Comparison of ENCODE assay signal across 8 cellular contexts in genomic region chr7:73842248-73842895, GRCh38. TPM values are rescaled to one million over a fixed set of nuclear protein-coding genes. Genes with fewer than 3 reads are reported as not detected.
DNase-seq lines count a peak whose midpoint lies in the region; ATAC-seq, FAIRE-seq and TF ChIP-seq lines count a peak whose summit lies in the region.

METTL27 (minus strand) TSS chr7:73842516; CDS start chr7:73842140, 376 bp downstream.

- DNase-seq in BJ (ENCODE audit: low read depth) (no peak), GM19240 (ENCODE audit: insufficient read length, low spot score) (peak; percentile 98), NCI-H524 (lab: John Stamatoyannopoulos, UW) (peak; percentile 78 to 89), coronary artery (ENCODE audit: low spot score) (peak; percentile 97), HepG2 (ENCODE audit: low spot score) (peak; percentile 86)
- DNase-seq in activated CD4-positive, alpha-beta T cell treated with anti-CD3 and anti-CD28 coated beads, Interleukin-2, amount 10 ng/mL, durations not matched to agents 24 days and 14 days, result peak; percentile 97
- peak; percentile 83 to 84 for DNase-seq in stimulated activated CD4-positive, alpha-beta T cell treated with anti-CD3 and anti-CD28 coated beads, Interleukin-2, amount 100 ng/mL, for 48 hours

- POLR2A ChIA-PET in BJ (lab: Charles Lee), result interaction anchor here (0.6 to 1.0 kb wide), 5 partner anchors 8 to 341 kb away, joined by 3 to 9 read pairs (median 4); no protein-coding TSS in a partner anchor
- POLR2A ChIA-PET in HepG2 (lab: Yijun Ruan, JAX), result interaction anchor here (0.6 to 3.7 kb wide), 9 partner anchors 8 to 437 kb away, joined by 3 to 55 read pairs (median 4); partner anchors contain the start of genes CLDN3 and CLDN4

- H3K27me3 ChIP-seq in BJ (ENCODE audit: control insufficient read depth, insufficient read depth, low read length) (no peaks in the 10 kb centered on the region), HepG2 (ENCODE audit: control insufficient read depth in 1 of 2, insufficient read depth in 2 of 2, low read length in 2 of 2) (peaks cover 0 to 3% of the 10 kb centered on the region in 2 experiments; a peak in 1 of 5 replicates)

- H4K20me1 ChIP-seq in HepG2 (ENCODE audit: insufficient read depth, low read length), result no peaks in the 10 kb centered on the region

- TF ChIP-seq EP300 in HepG2 (IDR thresholded peaks at IDR 0.05; ENCODE audit: low read depth in 2 of 2, low read length in 2 of 2), result no peak
- no peak for TF ChIP-seq EP300 in HepG2 (CRISPR knock-in tag; IDR thresholded peaks at IDR 0.05; ENCODE audit: borderline replicate concordance)

- peak; percentile 87 for ATAC-seq in HG03457 (IDR thresholded peaks at IDR 0.05; ENCODE audit: unreplicated experiment)
- ATAC-seq in HepG2, result peak; percentile 94

- H3K79me2 ChIP-seq in HepG2 (ENCODE audit: insufficient read depth, low read length), result no peaks in the 10 kb centered on the region

- peak within 1 kb of the TSS; percentile 66; the same call in 1 of the 2 replicates for H3K9ac ChIP-seq in HepG2 (ENCODE audit: insufficient read depth, low read depth, low read length)

- FAIRE-seq in HepG2 (lab: Jason Lieb, UNC), result peak; percentile 65

- peaks cover 15% of the 10 kb centered on the region for H3K27me3 Mint-ChIP-seq in activated CD4-positive, alpha-beta T cell treated with anti-CD3 and anti-CD28 coated beads, Interleukin-2, amount 10 ng/mL, durations not matched to agents 24 days and 14 days

- no peaks in the 10 kb centered on the region for H3K36me3 Mint-ChIP-seq in activated CD4-positive, alpha-beta T cell treated with anti-CD3 and anti-CD28 coated beads, Interleukin-2, amount 10 ng/mL, durations not matched to agents 24 days and 14 days (ENCODE audit: low read depth)

- no peaks in the 10 kb centered on the region for H3K36me3 ChIP-seq in BJ (ENCODE audit: control insufficient read depth, insufficient read depth, low read length)
- no peaks in the 10 kb centered on the region for H3K36me3 ChIP-seq in HepG2 (replicated peaks in 1 of 2; ENCODE audit: control insufficient read depth in 1 of 2, insufficient read depth in 2 of 2, low read length in 2 of 2)

- H3K4me1 ChIP-seq in HepG2 (ENCODE audit: insufficient read depth, low read length), result peaks cover 48% of the 10 kb centered on the region

- no peaks in the 10 kb centered on the region for H3K9me3 Mint-ChIP-seq in activated CD4-positive, alpha-beta T cell treated with anti-CD3 and anti-CD28 coated beads, Interleukin-2, amount 10 ng/mL, durations not matched to agents 24 days and 14 days

- TF ChIP-seq RAD21 in HepG2 (CRISPR knock-in tag; IDR thresholded peaks at IDR 0.05), result no peak

- CTCF ChIA-PET in BJ (lab: Yijun Ruan, JAX) (interaction anchor here (0.6 to 2.0 kb wide), 6 partner anchors 9 to 31 kb away, joined by 3 to 5 read pairs (median 4); no protein-coding TSS in a partner anchor), HepG2 (lab: Yijun Ruan, JAX; ENCODE audit: low intra/inter-chr PET ratio, low total read pairs) (no interaction called here)

- no peak for TF ChIP-seq CTCF in BJ (IDR thresholded peaks at IDR 0.05; ENCODE audit: insufficient read depth, low read depth, low read length)
- no peak for TF ChIP-seq CTCF in coronary artery (IDR thresholded peaks at IDR 0.05)
- no peak for TF ChIP-seq CTCF in HepG2 (CRISPR knock-in tag; IDR thresholded peaks at IDR 0.05)

- H3K4me2 ChIP-seq in HepG2 (ENCODE audit: low read depth, low read length), result peak within 1 kb of the TSS; percentile 91

- WGBS in HepG2 (ENCODE audit: low lambda C conversion rate), result 0% methylated on average over 3 of the region's 35 CpGs

- peak within 1 kb of the TSS; percentile 54 for H2AFZ ChIP-seq in HepG2 (ENCODE audit: low read length)

- peak within 1 kb of the TSS; percentile 86 for H3K4me3 Mint-ChIP-seq in activated CD4-positive, alpha-beta T cell treated with anti-CD3 and anti-CD28 coated beads, Interleukin-2, amount 10 ng/mL, durations not matched to agents 24 days and 14 days

- H3K27ac ChIP-seq in coronary artery, result peak within 1 kb of the TSS; percentile 61 to 78
- H3K27ac ChIP-seq in HepG2 (ENCODE audit: extremely low read length, insufficient read depth, low read length), result peak within 1 kb of the TSS; percentile 25

- H3K4me3 ChIP-seq in BJ (ENCODE audit: low read depth, low read length) (peak within 1 kb of the TSS; percentile 74), coronary artery (peak within 1 kb of the TSS; percentile 73), HepG2 (replicated peaks in 1 of 3; ENCODE audit: insufficient read depth in 1 of 3, low read depth in 2 of 3, low read length in 3 of 3) (peak within 1 kb of the TSS; percentile 75 to 83 (median 77))

- no peaks in the 10 kb centered on the region for H3K9me3 ChIP-seq in HepG2 (ENCODE audit: low read length)

- BruUV-seq in HepG2 (replicated peaks; lab: Mats Ljungman, UMichigan), result no TSS peak

- H3K27ac Mint-ChIP-seq in activated CD4-positive, alpha-beta T cell treated with anti-CD3 and anti-CD28 coated beads, Interleukin-2, amount 10 ng/mL, durations not matched to agents 24 days and 14 days, result peak within 1 kb of the TSS; percentile 77

- peak; percentile 53 to 88; a peak in 3 of 4 replicates for TF ChIP-seq POLR2A in HepG2 (IDR thresholded peaks at IDR 0.05; ENCODE audit: insufficient read depth in 1 of 2, low read depth in 2 of 2, low read length in 2 of 2)

- in situ Hi-C loops in HepG2 (cut with HindIII; ENCODE audit: extremely low pct_ligation_motif_present, low pct_unique_long_range_greater_than_20kb), result no loop called here

- intact Hi-C loops in activated CD4-positive, alpha-beta T cell treated with anti-CD3 and anti-CD28 coated beads, Interleukin-2, amount 10 ng/mL, durations not matched to agents 24 days and 14 days (cut with micrococcal nuclease), result loop anchor here (1.0 kb wide), 1 partner anchor 9 kb away; no protein-coding TSS in a partner anchor
- intact Hi-C loops in HepG2 (cut with micrococcal nuclease; ENCODE audit: unreplicated experiment), result no loop called here

- H3K4me1 Mint-ChIP-seq in activated CD4-positive, alpha-beta T cell treated with anti-CD3 and anti-CD28 coated beads, Interleukin-2, amount 10 ng/mL, durations not matched to agents 24 days and 14 days, result peaks cover 9% of the 10 kb centered on the region

TF ChIP-seq in HepG2, 621 proteins besides CTCF, POLR2A, EP300 and RAD21 (continues in another document):
- TF ChIP-seq POLR2G (IDR thresholded peaks at IDR 0.05; ENCODE audit: low read depth, low read length) (peak; percentile 81), ZNF335 (CRISPR knock-in tag; IDR thresholded peaks at IDR 0.05) (0 out of 2 replicates have a peak, but pooled peaks have one; percentile 32), HNRNPLL (IDR thresholded peaks at IDR 0.05; ENCODE audit: low read depth, low read length, poor library complexity, severe bottlenecking) (peak; percentile 26)

RNA-seq across cellular contexts. Expression of gene METTL27, which starts in this region (rescaled TPM):
- polyA plus RNA-seq in BJ (2011; rRNA removed) (1.1 and 1.5 TPM in 2 replicates), HepG2 (2011; rRNA removed) (3.0 and 3.6 TPM in 2 replicates)
- polyA minus RNA-seq in BJ (2011; rRNA and poly(A)+ RNA removed), result 0.28 and 0.77 TPM in 2 replicates
- total RNA-seq in activated CD4-positive, alpha-beta T cell treated with anti-CD3 and anti-CD28 coated beads, Interleukin-2, amount 10 ng/mL, durations not matched to agents 24 days and 14 days, result 1.3 and 1.9 TPM in 2 replicates
- 1.2 and 2.0 TPM in 2 replicates for total RNA-seq in HepG2 (2016; rRNA removed; fragmentation: Illumina TruSeq; extraction: Trizol)
- 0.88 and 1.1 TPM in 2 replicates for total RNA-seq in HepG2 (2016; cell fraction: cytosol; rRNA removed; fragmentation: Illumina TruSeq; extraction: Trizol; ENCODE audit: low read depth)
- total RNA-seq in HepG2 (2016; cell fraction: insoluble cytoplasmic fraction; rRNA removed; fragmentation: Illumina TruSeq; extraction: Trizol), result 1.3 and 1.7 TPM in 2 replicates
- total RNA-seq in HepG2 (2016; cell fraction: membrane; rRNA removed; fragmentation: Illumina TruSeq; extraction: Trizol), result 0.77 and 1.5 TPM in 2 replicates
- total RNA-seq in HepG2 (2016; cell fraction: nucleus; rRNA removed; fragmentation: Illumina TruSeq; extraction: Trizol), result 0.60 and 0.99 TPM in 2 replicates
- polyA plus RNA-seq in HepG2 (2011; cell fraction: cytosol; rRNA removed), result 1.5 and 4.7 TPM in 2 replicates
- 3.3 and 4.0 TPM in 2 replicates for polyA plus RNA-seq in HepG2 (2011; cell fraction: nucleus; rRNA removed)
- polyA plus RNA-seq in HepG2 (2012), result 1.8 and 2.3 TPM in 2 replicates
- 1.4 and 1.7 TPM in 2 replicates for polyA plus RNA-seq in HepG2 (2016; cell fraction: cytosol; fragmentation: Illumina TruSeq; extraction: Trizol; ENCODE audit: low read depth)
- 0.83 and 1.6 TPM in 2 replicates for polyA plus RNA-seq in HepG2 (2016; cell fraction: insoluble cytoplasmic fraction; fragmentation: Illumina TruSeq; extraction: Trizol; ENCODE audit: low read depth)
- 0.92 and 1.7 TPM in 2 replicates for polyA plus RNA-seq in HepG2 (2016; cell fraction: membrane; fragmentation: Illumina TruSeq; extraction: Trizol; ENCODE audit: low read depth)
- polyA plus RNA-seq in HepG2 (2016; cell fraction: nucleus; fragmentation: Illumina TruSeq; extraction: Trizol; ENCODE audit: insufficient read depth, low read depth), result 1.5 and 1.8 TPM in 2 replicates
- polyA minus RNA-seq in HepG2 (2011; rRNA and poly(A)+ RNA removed; ENCODE audit: low replicate concordance), result 3.6 and 5.4 TPM in 2 replicates
- polyA minus RNA-seq in HepG2 (2011; cell fraction: cytosol; rRNA and poly(A)+ RNA removed), result 0.69 and 0.70 TPM in 2 replicates
- polyA minus RNA-seq in HepG2 (2011; cell fraction: nucleus; rRNA and poly(A)+ RNA removed), result 2.1 and 3.7 TPM in 2 replicates
